8 cellular contexts compared by ENCODE assay signal in genomic region chr6:42075159-42075838, GRCh38. TPM values are rescaled to one million over a fixed set of nuclear protein-coding genes. Genes with fewer than 3 reads are reported as not detected.
DNase-seq lines count a peak whose midpoint lies in the region; ATAC-seq and TF ChIP-seq lines count a peak whose summit lies in the region.

No MANE protein-coding gene starts in this region.

- H3K36me3 Mint-ChIP-seq in WTC11: peaks cover 50% of the 10 kb centered on the region
- H3K36me3 Mint-ChIP-seq in stimulated activated memory B cell treated with anti-CD40 and anti-IgM and Interleukin-4, amounts not matched to agents 10 μg/mL and 1 μg/mL and 100 μg/mL, for 72 hours: peaks cover 54% of the 10 kb centered on the region

- no peak overlapping the region for H3K4me3 Mint-ChIP-seq in WTC11
- H3K4me3 Mint-ChIP-seq in stimulated activated memory B cell treated with anti-CD40 and anti-IgM and Interleukin-4, amounts not matched to agents 10 μg/mL and 1 μg/mL and 100 μg/mL, for 72 hours: no peak overlapping the region

- no peaks in the 10 kb centered on the region for H3K9me3 Mint-ChIP-seq in WTC11
- H3K9me3 Mint-ChIP-seq in stimulated activated memory B cell treated with anti-CD40 and anti-IgM and Interleukin-4, amounts not matched to agents 10 μg/mL and 1 μg/mL and 100 μg/mL, for 72 hours: no peaks in the 10 kb centered on the region

- H3K27me3 Mint-ChIP-seq in WTC11 (ENCODE audit: low read depth): no peaks in the 10 kb centered on the region
- H3K27me3 Mint-ChIP-seq in stimulated activated memory B cell treated with anti-CD40 and anti-IgM and Interleukin-4, amounts not matched to agents 10 μg/mL and 1 μg/mL and 100 μg/mL, for 72 hours: no peaks in the 10 kb centered on the region

- CTCF ChIA-PET in WTC11 (lab: Charles Lee): interaction anchor here (1.0 to 1.6 kb wide), 3 partner anchors 29 to 114 kb away, joined by 3 read pairs; no protein-coding TSS in a partner anchor

- DNase-seq in activated CD4-positive, CD25-positive, alpha-beta regulatory T cell (lab: John Stamatoyannopoulos, UW): peak in 3 of 4 experiments; percentile 9 to 42 (median 18)
- DNase-seq in NCI-H2196 (lab: John Stamatoyannopoulos, UW; ENCODE audit: unreplicated experiment): peak; percentile 82
- DNase-seq in WTC11 (ENCODE audit: low spot score): peak; percentile 87
- DNase-seq in cardiac fibroblast (ENCODE audit: low read depth in 2 of 2): peak; percentile 81 to 84
- peak; percentile 83 for DNase-seq in kidney tubule cell (ENCODE audit: low spot score)
- peak; percentile 50 to 62 for DNase-seq in stimulated activated CD4-positive, alpha-beta T cell treated with anti-CD3 and anti-CD28 coated beads, Interleukin-4, amount 100 ng/mL, for 48 hours (ENCODE audit: low read depth in 2 of 2)

- no peaks in the 10 kb centered on the region for H3K4me1 Mint-ChIP-seq in WTC11
- H3K4me1 Mint-ChIP-seq in stimulated activated memory B cell treated with anti-CD40 and anti-IgM and Interleukin-4, amounts not matched to agents 10 μg/mL and 1 μg/mL and 100 μg/mL, for 72 hours: no peaks in the 10 kb centered on the region

- TF ChIP-seq CTCF in WTC11 (IDR thresholded peaks at IDR 0.05) (peak; percentile 73), cardiac fibroblast (IDR thresholded peaks at IDR 0.05; ENCODE audit: low read depth, low read length) (peak; percentile 92)

- H3K4me3 ChIP-seq in cardiac fibroblast (replicated peaks in 1 of 2; ENCODE audit: low read depth in 2 of 2, low read length in 2 of 2): no peak overlapping the region

- ATAC-seq in activated CD4-positive, CD25-positive, alpha-beta regulatory T cell treated with anti-CD3 and anti-CD28 coated beads, Interleukin-2, amount 50 U/mL, for 24 hours: no peak
- peak; percentile 68 for ATAC-seq in WTC11
- no peak for ATAC-seq in stimulated activated memory B cell treated with anti-CD40 and anti-IgM and Interleukin-4, amounts not matched to agents 10 μg/mL and 1 μg/mL and 100 μg/mL, for 72 hours

- no peak overlapping the region for H3K27ac Mint-ChIP-seq in WTC11
- H3K27ac Mint-ChIP-seq in stimulated activated memory B cell treated with anti-CD40 and anti-IgM and Interleukin-4, amounts not matched to agents 10 μg/mL and 1 μg/mL and 100 μg/mL, for 72 hours: no peak overlapping the region

- POLR2A ChIA-PET in WTC11 (lab: Charles Lee): interaction anchor here (0.7 kb wide), 1 partner anchor 65 kb away, joined by 3 read pairs; no protein-coding TSS in a partner anchor

TF ChIP-seq in WTC11, 78 proteins besides CTCF, POLR2A, EP300 and RAD21:
- TF ChIP-seq, protein P1, sequence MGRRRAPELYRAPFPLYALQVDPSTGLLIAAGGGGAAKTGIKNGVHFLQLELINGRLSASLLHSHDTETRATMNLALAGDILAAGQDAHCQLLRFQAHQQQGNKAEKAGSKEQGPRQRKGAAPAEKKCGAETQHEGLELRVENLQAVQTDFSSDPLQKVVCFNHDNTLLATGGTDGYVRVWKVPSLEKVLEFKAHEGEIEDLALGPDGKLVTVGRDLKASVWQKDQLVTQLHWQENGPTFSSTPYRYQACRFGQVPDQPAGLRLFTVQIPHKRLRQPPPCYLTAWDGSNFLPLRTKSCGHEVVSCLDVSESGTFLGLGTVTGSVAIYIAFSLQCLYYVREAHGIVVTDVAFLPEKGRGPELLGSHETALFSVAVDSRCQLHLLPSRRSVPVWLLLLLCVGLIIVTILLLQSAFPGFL (CRISPR knock-in tag; IDR thresholded peaks at IDR 0.05; ENCODE audit: borderline replicate concordance): no peak
- TF ChIP-seq FOXJ3 (CRISPR knock-in tag; IDR thresholded peaks at IDR 0.05; ENCODE audit: borderline replicate concordance) (no peak), FOXP4 (CRISPR knock-in tag; IDR thresholded peaks at IDR 0.05) (no peak), NR1H2 (CRISPR knock-in tag; IDR thresholded peaks at IDR 0.05) (no peak), MAX (CRISPR knock-in tag; IDR thresholded peaks at IDR 0.05) (no peak), GABPB1 (CRISPR knock-in tag; IDR thresholded peaks at IDR 0.05) (no peak), CREM (CRISPR knock-in tag; IDR thresholded peaks at IDR 0.05) (no peak), MLX (CRISPR knock-in tag; IDR thresholded peaks at IDR 0.05) (no peak), FOXP1 (CRISPR knock-in tag; IDR thresholded peaks at IDR 0.05; ENCODE audit: borderline replicate concordance) (no peak), AR (CRISPR knock-in tag; IDR thresholded peaks at IDR 0.05) (no peak), ZNF512 (CRISPR knock-in tag; IDR thresholded peaks at IDR 0.05; ENCODE audit: borderline replicate concordance) (no peak), ZBTB21 (CRISPR knock-in tag; IDR thresholded peaks at IDR 0.05; ENCODE audit: borderline replicate concordance) (no peak), SMAD4 (CRISPR knock-in tag; IDR thresholded peaks at IDR 0.05) (no peak), IRF2 (CRISPR knock-in tag; IDR thresholded peaks at IDR 0.05; ENCODE audit: borderline replicate concordance, low read depth) (no peak), SOX15 (CRISPR knock-in tag; IDR thresholded peaks at IDR 0.05) (no peak), JAZF1 (CRISPR knock-in tag; IDR thresholded peaks at IDR 0.05) (no peak), RELA (CRISPR knock-in tag; IDR thresholded peaks at IDR 0.05; ENCODE audit: borderline replicate concordance) (no peak), ZNF121 (CRISPR knock-in tag; IDR thresholded peaks at IDR 0.05) (no peak), NFE2L1 (CRISPR knock-in tag; IDR thresholded peaks at IDR 0.05) (no peak)
- TF ChIP-seq, protein P2, sequence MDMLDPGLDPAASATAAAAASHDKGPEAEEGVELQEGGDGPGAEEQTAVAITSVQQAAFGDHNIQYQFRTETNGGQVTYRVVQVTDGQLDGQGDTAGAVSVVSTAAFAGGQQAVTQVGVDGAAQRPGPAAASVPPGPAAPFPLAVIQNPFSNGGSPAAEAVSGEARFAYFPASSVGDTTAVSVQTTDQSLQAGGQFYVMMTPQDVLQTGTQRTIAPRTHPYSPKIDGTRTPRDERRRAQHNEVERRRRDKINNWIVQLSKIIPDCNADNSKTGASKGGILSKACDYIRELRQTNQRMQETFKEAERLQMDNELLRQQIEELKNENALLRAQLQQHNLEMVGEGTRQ (CRISPR knock-in tag; IDR thresholded peaks at IDR 0.05): no peak

RNA-seq across cellular contexts. Expression of gene TAF8, which starts 25.0 kb away (rescaled TPM):
- 29.6 to 33.6 TPM (median 31.0 TPM) in 3 replicates for total RNA-seq in WTC11 (2021)

Comparison
In these comparisons a context has a peak if more than half of its experiments do, and no peak if none do; other contexts are left out.
1. DNase-seq: peak in every context shown above with its lines; median percentile 87 in WTC11; 83 in kidney tubule cell; 82 in cardiac fibroblast; 82 in NCI-H2196; 56 in stimulated activated CD4-positive, alpha-beta T cell treated with anti-CD3 and anti-CD28 coated beads, Interleukin-4, amount 100 ng/mL, for 48 hours; 18 in activated CD4-positive, CD25-positive, alpha-beta regulatory T cell.